In genomic region chr6:50818673-50819072, GRCh38 we compare ENCODE assay signal across 12 cellular contexts. TPM values are rescaled to one million over a fixed set of nuclear protein-coding genes. Genes with fewer than 3 reads are reported as not detected.
DNase-seq lines count a peak whose midpoint lies in the region; ATAC-seq and TF ChIP-seq lines count a peak whose summit lies in the region.
"Had no signal": no experiment of that assay in that cellular context is flagged by ENCODE, and none has a peak within 500 bp of the region (broad histone marks: within the 10 kb centered on the region; RNA-seq: fewer than 3 reads in every experiment).

Gene TFAP2B, plus strand, starts transcription at chr6:50818871. Its CDS starts 21 bp downstream, at chr6:50818892.

- H3K27ac Mint-ChIP-seq in H9 = no peak within 1 kb of the TSS
- peak within 1 kb of the TSS in 3 of 5 experiments; percentile 91 to 94 (median 94) for H3K27ac Mint-ChIP-seq in brain

- no peak within 1 kb of the TSS for H3K18ac ChIP-seq in H9 (ENCODE audit: insufficient read length, low read depth, low read length)

- H3K36me3 ChIP-seq in iPS-20b (ENCODE audit: insufficient read depth, low read depth, low read length) (no peaks in the 10 kb centered on the region), skeletal muscle satellite cell (ENCODE audit: insufficient read depth, low read length) (no peaks in the 10 kb centered on the region)
- H3K36me3 ChIP-seq: sigmoid colon had no signal

- H3K56ac ChIP-seq in H9 (ENCODE audit: insufficient read length, low read depth, low read length) = no peak within 1 kb of the TSS

- H3K4me1 ChIP-seq in H9 (ENCODE audit: insufficient read depth, low read length) (peaks cover 2% of the 10 kb centered on the region; the same call in 1 of the 2 replicates), iPS-20b (ENCODE audit: insufficient read depth, low read length) (peaks cover 11% of the 10 kb centered on the region; the same call in 1 of the 2 replicates), skeletal muscle satellite cell (ENCODE audit: control insufficient read depth, insufficient read depth, low read length) (peaks cover 10% of the 10 kb centered on the region)

- H3K4me3 Mint-ChIP-seq in H9 = peak within 1 kb of the TSS in 1 of 2 experiments; percentile 68; a peak in 3 of 5 replicates
- peak within 1 kb of the TSS; percentile 33 to 91 (median 80) for H3K4me3 Mint-ChIP-seq in brain

- H3K9me3 Mint-ChIP-seq in H9 (peaks cover 0 to 12% of the 10 kb centered on the region in 2 experiments; a peak in 2 of 5 replicates), brain (peaks cover 0 to 2% (median 0%) of the 10 kb centered on the region in 5 experiments)

- H4K91ac ChIP-seq in H9 (ENCODE audit: insufficient read length, low read depth, low read length) = no peak within 1 kb of the TSS

- no peak within 1 kb of the TSS for H3K14ac ChIP-seq in H9 (ENCODE audit: insufficient read depth, low read length)

- H3K4me1 Mint-ChIP-seq in H9 = peaks cover 31 to 50% of the 10 kb centered on the region in 2 experiments
- H3K4me1 Mint-ChIP-seq in brain = peaks cover 41% of the 10 kb centered on the region

- no peaks in the 10 kb centered on the region for H3K9me3 ChIP-seq in H9 (ENCODE audit: control insufficient read depth, low read depth, low read length)
- no peaks in the 10 kb centered on the region for H3K9me3 ChIP-seq in iPS-20b (ENCODE audit: insufficient read depth, low read depth, low read length)
- no peaks in the 10 kb centered on the region for H3K9me3 ChIP-seq in skeletal muscle satellite cell (replicated peaks; ENCODE audit: low read length)
- H3K9me3 ChIP-seq: sigmoid colon had no signal

- no peaks in the 10 kb centered on the region for H3K79me2 ChIP-seq in H9 (ENCODE audit: insufficient read depth, low read length)

- H3T11ph ChIP-seq in H9 (ENCODE audit: low read length) = no peak within 1 kb of the TSS

- H2BK120ac ChIP-seq in H9 (ENCODE audit: low read depth, low read length, poor library complexity, severe bottlenecking) = no peak within 1 kb of the TSS

- no peak within 1 kb of the TSS for H4K5ac ChIP-seq in H9 (ENCODE audit: insufficient read length, low read depth, low read length)

- no peak for ATAC-seq in HG02840 (IDR thresholded peaks at IDR 0.05; ENCODE audit: low FRiP score, unreplicated experiment)

- TF ChIP-seq CTCF in H9 (conservative IDR thresholded peaks at IDR 0.05) (no peak), brain (conservative IDR thresholded peaks at IDR 0.05) (no peak)

- no peak within 1 kb of the TSS for H2BK20ac ChIP-seq in H9 (ENCODE audit: low read depth, low read length, poor library complexity, severe bottlenecking)

- WGBS in H9 (ENCODE audit: extremely low coverage, insufficient read length, low lambda C conversion rate) = no CpG with 5 or more reads among the region's 7 CpGs

- no peak within 1 kb of the TSS for H3K4ac ChIP-seq in H9 (ENCODE audit: low read depth, low read length)

- no peak within 1 kb of the TSS for H2BK5ac ChIP-seq in H9 (ENCODE audit: insufficient read length, low read length)

- DNase-seq in H9 = no peak
- DNase-seq in glomerular visceral epithelial cell (ENCODE audit: extremely low spot score) = no peak
- no peak for DNase-seq in cerebellar nuclear complex (lab: John Stamatoyannopoulos, UW)
- DNase-seq in inferior parietal cortex (ENCODE audit: extremely low spot score) = no peak
- DNase-seq: NCI-H345, sigmoid colon had no signal

- H3K4me3 ChIP-seq in iPS-20b (ENCODE audit: low read length) = peak within 1 kb of the TSS; percentile 6; the same call in 1 of the 2 replicates
- H3K4me3 ChIP-seq in skeletal muscle satellite cell (ENCODE audit: low read length) = peak within 1 kb of the TSS; percentile 47

- H3K23ac ChIP-seq in H9 (ENCODE audit: insufficient read length, low read depth, low read length) = no peak within 1 kb of the TSS

- H2AK5ac ChIP-seq in H9 (ENCODE audit: insufficient read length, low read length) = no peak within 1 kb of the TSS

- peak within 1 kb of the TSS; percentile 28 for H3K4me2 ChIP-seq in H9 (ENCODE audit: insufficient read depth, insufficient read length, low read length)
- H3K4me2 ChIP-seq in skeletal muscle satellite cell (ENCODE audit: low read length) = peak within 1 kb of the TSS; percentile 72

- no peak within 1 kb of the TSS for H2BK12ac ChIP-seq in H9 (ENCODE audit: insufficient read length, low read depth, low read length)

- H2BK15ac ChIP-seq in H9 (ENCODE audit: low read depth, low read length) = no peak within 1 kb of the TSS

- no peak within 1 kb of the TSS for H2AFZ ChIP-seq in H9 (ENCODE audit: low read length)

- H3K36me3 Mint-ChIP-seq in H9 (ENCODE audit: insufficient read depth in 1 of 3, low read depth in 3 of 3) (no peaks in the 10 kb centered on the region), brain (no peaks in the 10 kb centered on the region)

- H3K23me2 ChIP-seq in H9 (ENCODE audit: insufficient read length, low read depth, low read length, poor library complexity, severe bottlenecking) = peaks cover 7% of the 10 kb centered on the region

- H3K27me3 Mint-ChIP-seq in H9 (ENCODE audit: low read depth) = peaks cover 98% of the 10 kb centered on the region
- H3K27me3 Mint-ChIP-seq in brain = peaks cover 96% of the 10 kb centered on the region

- no peaks in the 10 kb centered on the region for H3K79me1 ChIP-seq in H9 (ENCODE audit: insufficient read depth, low read depth, low read length, poor library complexity, severe bottlenecking)

- H3K27me3 ChIP-seq in H9 (ENCODE audit: insufficient read depth, low read length) (peaks cover 70% of the 10 kb centered on the region), iPS-20b (ENCODE audit: insufficient read depth, low read length) (peaks cover 100% of the 10 kb centered on the region), skeletal muscle satellite cell (ENCODE audit: control insufficient read depth, insufficient read depth, low read length) (peaks cover 48% of the 10 kb centered on the region)

- no peak within 1 kb of the TSS for H4K8ac ChIP-seq in H9 (replicated peaks; ENCODE audit: insufficient read length, low read depth, low read length)

- no peak within 1 kb of the TSS for H3K27ac ChIP-seq in H9 (ENCODE audit: insufficient read length, low read depth, low read length)
- no peak within 1 kb of the TSS for H3K27ac ChIP-seq in iPS-20b (ENCODE audit: low read length)
- H3K27ac ChIP-seq: sigmoid colon had no signal

- H3K9ac ChIP-seq in H9 (ENCODE audit: extremely low read depth, insufficient read length, low read length) = no peak within 1 kb of the TSS
- no peak within 1 kb of the TSS for H3K9ac ChIP-seq in iPS-20b (ENCODE audit: low read depth, low read length)
- H3K9ac ChIP-seq in skeletal muscle satellite cell (ENCODE audit: low read depth, low read length) = peak within 1 kb of the TSS; percentile 58

- no peaks in the 10 kb centered on the region for H4K20me1 ChIP-seq in H9 (ENCODE audit: control insufficient read depth, insufficient read depth, insufficient read length)

RNA-seq across cellular contexts. Expression of gene TFAP2B, which starts in this region (rescaled TPM):
- not detected in 2 replicates for total RNA-seq in H9 (2021)
- not detected for polyA plus RNA-seq in brain (ENCODE audit: insufficient read depth, low read depth, low replicate concordance)
- under 0.01 TPM in 1 of 2 replicates, not detected in the other for total RNA-seq in skeletal muscle satellite cell (2012; rRNA removed)
- total RNA-seq: LHCN-M2, lung microvascular endothelial cell had no signal

Comparison
In these comparisons a context has a peak if more than half of its experiments do, and no peak if none do; other contexts are left out.
1. H3K27ac Mint-ChIP-seq: peak in brain (3 of 5); none in H9 (0 of 3).